ENCODE assay signal across 18 cellular contexts in genomic region chr3:197137741-197138140, GRCh38.
"Had no signal": no experiment of that assay in that cellular context is flagged by ENCODE, and none has a peak within 500 bp of the region (broad histone marks: within the 10 kb centered on the region; RNA-seq: fewer than 3 reads in every experiment).

No MANE protein-coding gene starts in this region.

- H3K9me3 ChIP-seq: colonic mucosa, gastrocnemius medialis, sigmoid colon, upper lobe of right lung had no signal

- ATAC-seq: gastrocnemius medialis; natural killer cell; stimulated activated naive CD8-positive, alpha-beta T cell treated with anti-CD3 and anti-CD28 coated beads, Interleukin-15, Interleukin-2, amounts not matched to agents 100 U/mL and 50 U/mL, for 24 hours; upper lobe of right lung had no signal

- H3K27me3 ChIP-seq: colonic mucosa, gastrocnemius medialis, sigmoid colon, upper lobe of right lung had no signal

- H3K4me1 ChIP-seq: colonic mucosa, gastrocnemius medialis, sigmoid colon, upper lobe of right lung had no signal

- DNase-seq: activated B cell treated with CpG ODN at 0.5 μM for 24 hours; activated CD4-positive, alpha-beta T cell treated with anti-CD3 and anti-CD28 coated beads, Interleukin-2, amount 10 ng/mL, durations not matched to agents 24 days and 14 days; activated CD8-positive, alpha-beta memory T cell treated with anti-CD3 and anti-CD28 coated beads for 24 hours; activated naive CD4-positive, alpha-beta T cell treated with Interleukin-2 at 50 U/mL for 16 hours; caudate nucleus; colonic mucosa; effector CD4-positive, alpha-beta T cell; gastrocnemius medialis; hippocampal formation; kidney glomerular epithelial cell; natural killer cell; nucleus accumbens; sigmoid colon; stimulated activated CD4-positive, alpha-beta T cell treated with anti-CD3 and anti-CD28 coated beads, Interleukin-12 subunit alpha, Interleukin-12 subunit beta, amount 100 ng/mL, for 4 hours; stimulated activated CD4-positive, alpha-beta T cell treated with anti-CD3 and anti-CD28 coated beads, Interleukin-2, amount 100 ng/mL, for 48 hours; stimulated activated CD8-positive, alpha-beta memory T cell treated with anti-CD3 and anti-CD28 coated beads, Interleukin-4, amount 100 ng/mL, for 48 hours; stimulated activated naive CD8-positive, alpha-beta T cell treated with anti-CD3 and anti-CD28 coated beads, Interleukin-15, Interleukin-2, amounts not matched to agents 100 U/mL and 50 U/mL, for 24 hours; upper lobe of right lung had no signal

- H3K4me3 ChIP-seq: colonic mucosa, gastrocnemius medialis, sigmoid colon, upper lobe of right lung had no signal

- H3K27ac ChIP-seq: colonic mucosa, gastrocnemius medialis, sigmoid colon, upper lobe of right lung had no signal
